Comparison of ENCODE assay signal across 16 cellular contexts in the genomic region with DNA sequence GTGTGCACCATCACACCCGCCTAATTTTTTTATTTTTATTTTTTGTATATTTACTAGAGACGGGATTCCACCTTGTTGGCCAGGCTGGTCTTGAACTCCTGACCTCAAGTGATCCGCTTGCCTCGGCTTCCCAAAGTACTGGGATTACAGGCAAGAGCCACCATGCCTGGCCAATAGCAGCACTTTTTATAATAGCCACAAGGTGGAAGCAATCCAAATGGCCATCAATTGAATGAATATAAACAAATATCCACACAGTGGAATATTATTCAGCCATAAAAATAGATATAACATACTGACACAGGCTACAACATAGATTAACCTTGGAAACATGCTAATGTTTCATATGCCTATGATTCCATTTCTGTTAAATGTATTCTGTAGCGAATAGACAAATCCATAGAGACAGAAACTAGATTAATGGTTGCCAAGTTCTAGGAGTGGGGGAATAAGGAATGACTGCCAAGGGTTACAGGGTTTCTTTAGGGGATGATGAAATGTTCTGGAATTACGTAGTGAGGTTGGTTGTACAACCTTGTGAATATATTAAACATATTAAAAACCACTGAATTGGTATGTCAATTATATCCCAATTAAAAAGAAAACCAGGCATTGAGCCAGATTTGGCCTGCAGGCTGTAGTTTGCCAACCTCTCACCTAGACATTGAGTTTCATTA. TPM values are rescaled to one million over a fixed set of nuclear protein-coding genes. Genes with fewer than 3 reads are reported as not detected.
DNase-seq lines count a peak whose midpoint lies in the region; ATAC-seq and TF ChIP-seq lines count a peak whose summit lies in the region.
"Had no signal": no experiment of that assay in that cellular context is flagged by ENCODE, and none has a peak within 500 bp of the region (broad histone marks: within the 10 kb centered on the region; RNA-seq: fewer than 3 reads in every experiment).

No MANE protein-coding gene starts in this region.

- H3K9me3 Mint-ChIP-seq in activated CD8-positive, alpha-beta memory T cell treated with anti-CD3 and anti-CD28 coated beads, Interleukin-2, amount 10 ng/mL, durations not matched to agents 7 days and 5 days (ENCODE audit: low read depth), result no peaks in the 10 kb centered on the region
- H3K9me3 Mint-ChIP-seq in activated naive CD8-positive, alpha-beta T cell treated with anti-CD3 and anti-CD28 coated beads, Interleukin-2, amount 50 U/mL, for 24 hours, result no peaks in the 10 kb centered on the region
- H3K9me3 Mint-ChIP-seq: memory B cell; stimulated activated memory B cell treated with anti-CD40 and anti-IgM and Interleukin-4, amounts not matched to agents 10 μg/mL and 1 μg/mL and 100 μg/mL, for 72 hours had no signal

- no peaks in the 10 kb centered on the region for H3K27me3 Mint-ChIP-seq in activated CD8-positive, alpha-beta memory T cell treated with anti-CD3 and anti-CD28 coated beads, Interleukin-2, amount 10 ng/mL, durations not matched to agents 7 days and 5 days
- H3K27me3 Mint-ChIP-seq in activated naive CD8-positive, alpha-beta T cell treated with anti-CD3 and anti-CD28 coated beads, Interleukin-2, amount 50 U/mL, for 24 hours, result no peaks in the 10 kb centered on the region
- H3K27me3 Mint-ChIP-seq: memory B cell; stimulated activated memory B cell treated with anti-CD40 and anti-IgM and Interleukin-4, amounts not matched to agents 10 μg/mL and 1 μg/mL and 100 μg/mL, for 72 hours had no signal

- peaks cover 61 to 63% of the 10 kb centered on the region in 2 donors for H3K4me1 ChIP-seq in gastrocnemius medialis

- in situ Hi-C loops in gastrocnemius medialis (cut with MboI; ENCODE audit: low sequenced_read_pairs in 4 of 4), result no loop called here

- intact Hi-C loops in gastrocnemius medialis (cut with DNase I; ENCODE audit: low total_unique reads), result no loop called here

- H3K27ac ChIP-seq in gastrocnemius medialis, result peak overlapping the region; percentile 2 to 68 (median 38)
- H3K27ac ChIP-seq: A549 had no signal

- CTCF ChIA-PET in activated CD8-positive, alpha-beta memory T cell treated with anti-CD3 and anti-CD28 coated beads, Interleukin-2, amount 10 ng/mL, durations not matched to agents 7 days and 5 days (lab: Charles Lee), result interaction anchor here (9.1 kb wide), 1 partner anchor 11 kb away, joined by 114 read pairs; the partner anchor contains the start of gene TM7SF2

- no peak overlapping the region for H3K4me3 ChIP-seq in choroid plexus epithelial cell (ENCODE audit: low read depth, low read length)
- H3K4me3 ChIP-seq in gastrocnemius medialis, result no peak overlapping the region
- H3K4me3 ChIP-seq: A549 had no signal

- TF ChIP-seq POLR2A in gastrocnemius medialis (IDR thresholded peaks at IDR 0.05), result no peak

- H3K36me3 ChIP-seq in gastrocnemius medialis, result no peaks in the 10 kb centered on the region

- H3K4me1 Mint-ChIP-seq in activated CD8-positive, alpha-beta memory T cell treated with anti-CD3 and anti-CD28 coated beads, Interleukin-2, amount 10 ng/mL, durations not matched to agents 7 days and 5 days, result peaks cover 33% of the 10 kb centered on the region
- peaks cover 12% of the 10 kb centered on the region for H3K4me1 Mint-ChIP-seq in activated naive CD8-positive, alpha-beta T cell treated with anti-CD3 and anti-CD28 coated beads, Interleukin-2, amount 50 U/mL, for 24 hours

- no peaks in the 10 kb centered on the region for H3K27me3 ChIP-seq in gastrocnemius medialis

- no peak for DNase-seq in activated CD8-positive, alpha-beta memory T cell treated with anti-CD3 and anti-CD28 coated beads, Interleukin-2, amount 10 ng/mL, durations not matched to agents 7 days and 5 days
- no peak for DNase-seq in activated CD8-positive, alpha-beta memory T cell treated with anti-CD3 and anti-CD28 coated beads, Interleukin-2, amount 50 U/mL, for 4 hours
- DNase-seq in NCI-H2029 (lab: John Stamatoyannopoulos, UW), result peak; percentile 56
- no peak for DNase-seq in choroid plexus epithelial cell (ENCODE audit: low read depth)
- DNase-seq in gastrocnemius medialis, result no peak
- DNase-seq in activated naive CD8-positive, alpha-beta T cell treated with anti-CD3 and anti-CD28 coated beads, Interleukin-2, amount 50 U/mL, for 24 hours, result no peak
- no peak for DNase-seq in amniotic stem cell (lab: John Stamatoyannopoulos, UW)
- DNase-seq: activated T-cell treated with anti-CD3 and anti-CD28 coated beads, Interleukin-2, amount 50 U/mL, for 1 hour; Caco-2; NCI-H187; NCI-H748 treated with DMSO at 0.1 percent for 48 hours had no signal

- no peak for ATAC-seq in activated CD8-positive, alpha-beta memory T cell treated with anti-CD3 and anti-CD28 coated beads, Interleukin-2, amount 10 ng/mL, durations not matched to agents 7 days and 5 days
- ATAC-seq in gastrocnemius medialis (no peak), GM18909 (IDR thresholded peaks at IDR 0.05; ENCODE audit: poor library complexity, unreplicated experiment) (no peak)
- no peak for ATAC-seq in activated naive CD8-positive, alpha-beta T cell treated with anti-CD3 and anti-CD28 coated beads, Interleukin-2, amount 50 U/mL, for 24 hours
- ATAC-seq: A549; Right ventricle myocardium inferior; stimulated activated memory B cell treated with anti-CD40 and anti-IgM and Interleukin-4, amounts not matched to agents 10 μg/mL and 1 μg/mL and 100 μg/mL, for 72 hours had no signal

- peaks cover 13% of the 10 kb centered on the region for H3K36me3 Mint-ChIP-seq in activated CD8-positive, alpha-beta memory T cell treated with anti-CD3 and anti-CD28 coated beads, Interleukin-2, amount 10 ng/mL, durations not matched to agents 7 days and 5 days
- H3K36me3 Mint-ChIP-seq in activated naive CD8-positive, alpha-beta T cell treated with anti-CD3 and anti-CD28 coated beads, Interleukin-2, amount 50 U/mL, for 24 hours (ENCODE audit: low read depth), result peaks cover 14% of the 10 kb centered on the region

- no peak overlapping the region for H3K4me3 Mint-ChIP-seq in activated CD8-positive, alpha-beta memory T cell treated with anti-CD3 and anti-CD28 coated beads, Interleukin-2, amount 10 ng/mL, durations not matched to agents 7 days and 5 days
- no peak overlapping the region for H3K4me3 Mint-ChIP-seq in activated naive CD8-positive, alpha-beta T cell treated with anti-CD3 and anti-CD28 coated beads, Interleukin-2, amount 50 U/mL, for 24 hours
- H3K4me3 Mint-ChIP-seq: memory B cell; stimulated activated memory B cell treated with anti-CD40 and anti-IgM and Interleukin-4, amounts not matched to agents 10 μg/mL and 1 μg/mL and 100 μg/mL, for 72 hours had no signal

- peak overlapping the region; percentile 15 for H3K27ac Mint-ChIP-seq in activated CD8-positive, alpha-beta memory T cell treated with anti-CD3 and anti-CD28 coated beads, Interleukin-2, amount 10 ng/mL, durations not matched to agents 7 days and 5 days
- no peak overlapping the region for H3K27ac Mint-ChIP-seq in activated naive CD8-positive, alpha-beta T cell treated with anti-CD3 and anti-CD28 coated beads, Interleukin-2, amount 50 U/mL, for 24 hours
- H3K27ac Mint-ChIP-seq: memory B cell; stimulated activated memory B cell treated with anti-CD40 and anti-IgM and Interleukin-4, amounts not matched to agents 10 μg/mL and 1 μg/mL and 100 μg/mL, for 72 hours had no signal

- TF ChIP-seq CTCF in choroid plexus epithelial cell (conservative IDR thresholded peaks at IDR 0.05; ENCODE audit: low read depth, low read length) (peak; percentile 9), gastrocnemius medialis (IDR thresholded peaks at IDR 0.05 in 4 of 5, conservative IDR thresholded peaks at IDR 0.05 in 1 of 5) (no peak)

- no peaks in the 10 kb centered on the region for H3K9me3 ChIP-seq in gastrocnemius medialis
- H3K9me3 ChIP-seq: A549, Caco-2 had no signal

RNA-seq across cellular contexts. Expression of gene VPS51, which starts 4.8 kb away (rescaled TPM):
- 100 to 1,000 TPM; 104 to 116 TPM for total RNA-seq in activated CD8-positive, alpha-beta memory T cell treated with anti-CD3 and anti-CD28 coated beads, Interleukin-2, amount 10 ng/mL, durations not matched to agents 7 days and 5 days
- 100 to 1,000 TPM; 206 to 515 (median 266) TPM for total RNA-seq in gastrocnemius medialis

RNA-seq across cellular contexts. Expression of gene TM7SF2, which starts 10.9 kb away (rescaled TPM):
- 10 to 100 TPM; 21.0 to 26.2 TPM for total RNA-seq in activated CD8-positive, alpha-beta memory T cell treated with anti-CD3 and anti-CD28 coated beads, Interleukin-2, amount 10 ng/mL, durations not matched to agents 7 days and 5 days
- total RNA-seq in gastrocnemius medialis, result 10 to 100 TPM in 2 of 4 donors, 1 to 10 TPM in 2; 7.3 to 18.4 (median 11.0) TPM

RNA-seq across cellular contexts. Expression of gene ZNHIT2, which starts 16.7 kb away (rescaled TPM):
- total RNA-seq in activated CD8-positive, alpha-beta memory T cell treated with anti-CD3 and anti-CD28 coated beads, Interleukin-2, amount 10 ng/mL, durations not matched to agents 7 days and 5 days, result 10 to 100 TPM; 10.5 to 13.5 TPM
- 10 to 100 TPM; 10.3 to 30.7 (median 24.1) TPM for total RNA-seq in gastrocnemius medialis

RNA-seq across cellular contexts. Expression of gene ZFPL1, which starts 16.8 kb away (rescaled TPM):
- 10 to 100 TPM; 28.3 to 32.4 TPM for total RNA-seq in activated CD8-positive, alpha-beta memory T cell treated with anti-CD3 and anti-CD28 coated beads, Interleukin-2, amount 10 ng/mL, durations not matched to agents 7 days and 5 days
- total RNA-seq in gastrocnemius medialis, result 10 to 100 TPM; 35.7 to 42.0 (median 40.6) TPM

RNA-seq across cellular contexts. Expression of gene CDCA5, which starts 17.0 kb away (rescaled TPM):
- 100 to 1,000 TPM; 128 to 147 TPM for total RNA-seq in activated CD8-positive, alpha-beta memory T cell treated with anti-CD3 and anti-CD28 coated beads, Interleukin-2, amount 10 ng/mL, durations not matched to agents 7 days and 5 days
- 1 to 10 TPM in 1 of 4 donors, under 1 TPM in 2, not detected in 1; 0.36 to 1.3 (median 1.00) TPM for total RNA-seq in gastrocnemius medialis
